19 cellular contexts compared by ENCODE assay signal in the genomic region with DNA sequence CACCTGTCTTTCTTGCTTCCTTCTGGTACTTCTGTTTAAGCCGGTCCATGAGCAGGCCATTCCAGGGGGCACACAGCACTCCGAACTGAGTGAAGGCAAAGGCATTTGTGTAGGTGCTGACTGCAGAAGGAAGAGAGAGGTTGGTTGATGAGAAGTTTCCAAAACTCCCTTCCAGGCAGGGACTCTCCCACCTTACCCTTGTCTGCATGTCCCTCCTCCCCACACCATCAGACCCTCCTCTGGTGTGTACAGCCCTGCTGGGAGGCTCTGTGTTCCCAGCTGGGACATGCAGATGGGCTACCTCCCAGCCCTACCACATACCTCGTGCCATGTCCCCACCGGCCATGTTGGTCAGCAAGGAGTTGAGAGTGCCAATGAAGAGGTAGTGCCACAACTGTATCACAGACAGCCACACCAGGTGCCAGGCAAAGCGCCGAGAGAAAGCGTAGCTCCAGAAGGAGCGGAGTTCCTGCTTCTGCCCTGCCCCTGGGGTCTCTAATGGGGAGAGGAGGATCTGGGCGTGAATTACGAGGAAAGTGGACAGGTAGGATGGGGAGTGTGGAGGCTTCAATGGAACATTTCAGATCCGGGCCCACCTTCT. TPM values are rescaled to one million over a fixed set of nuclear protein-coding genes. Genes with fewer than 3 reads are reported as not detected.
DNase-seq lines count a peak whose midpoint lies in the region; ATAC-seq, FAIRE-seq and TF ChIP-seq lines count a peak whose summit lies in the region.
"Had no signal": no experiment of that assay in that cellular context is flagged by ENCODE, and none has a peak within 500 bp of the region (broad histone marks: within the 10 kb centered on the region; RNA-seq: fewer than 3 reads in every experiment).

No MANE protein-coding gene starts in this region.

- POLR2A ChIA-PET in K562 (lab: Yijun Ruan, JAX): interaction anchor here (1.3 to 4.6 kb wide), 2 partner anchors 12 to 15 kb away, joined by 4 to 18 read pairs; no protein-coding TSS in a partner anchor

- H2AFZ ChIP-seq in K562 (ENCODE audit: low read depth, low read length): no peak overlapping the region

- TF ChIP-seq CTCF in left ventricle myocardium inferior (IDR thresholded peaks at IDR 0.05; ENCODE audit: borderline replicate concordance): no peak
- TF ChIP-seq CTCF in K562 (IDR thresholded peaks at IDR 0.05 in 2 of 3, conservative IDR thresholded peaks at IDR 0.05 in 1 of 3; ENCODE audit: insufficient read depth in 2 of 3, low read depth in 1 of 3, low read length in 3 of 3): no peak

- no peak for TF ChIP-seq POLR2A in K562 (conservative IDR thresholded peaks at IDR 0.05)

- H3K27ac ChIP-seq in left ventricle myocardium inferior (replicated peaks) (no peak overlapping the region), K562 (ENCODE audit: extremely low read depth, low read depth, low read length) (no peak overlapping the region; the same call in 2 of the 3 replicates)
- H3K27ac ChIP-seq: SJSA1 had no signal

- H3K79me2 ChIP-seq in K562 (ENCODE audit: control insufficient read depth, insufficient read depth, low read length): peaks cover 53% of the 10 kb centered on the region

- BruUV-seq in K562 (replicated peaks; lab: Mats Ljungman, UMichigan): no TSS peak

- H4K20me1 ChIP-seq in K562 (replicated peaks; ENCODE audit: control insufficient read depth, insufficient read depth, low read length): peaks cover 13% of the 10 kb centered on the region

- H3K4me1 ChIP-seq in left ventricle myocardium inferior (peaks cover 37% of the 10 kb centered on the region), K562 (replicated peaks in 1 of 2; ENCODE audit: control insufficient read depth in 2 of 2, insufficient read depth in 2 of 2, low read length in 2 of 2) (peaks cover 0 to 3% of the 10 kb centered on the region in 2 experiments; a peak in 3 of 5 replicates)
- H3K4me1 ChIP-seq: BE2C, HAP-1, SJSA1 had no signal

- FAIRE-seq in K562 (lab: Jason Lieb, UNC): no peak
- FAIRE-seq: D721Med had no signal

- TF ChIP-seq RAD21 in K562 (CRISPR knock-in tag; conservative IDR thresholded peaks at IDR 0.05 in 1 of 2, IDR thresholded peaks at IDR 0.05 in 1 of 2): no peak

- no peak overlapping the region for H3K4me2 ChIP-seq in K562 (ENCODE audit: insufficient read depth, low read length)

- 0 out of 4 replicates have a peak overlapping the region, but pooled peaks of 1 of the 2 experiments have one; percentile 14 for H3K9ac ChIP-seq in K562 (ENCODE audit: insufficient read depth in 1 of 2, low read depth in 2 of 2, low read length in 2 of 2)

- in situ Hi-C loops in K562 (cut with MboI): no loop called here

- no peak for TF ChIP-seq EP300 in K562 (IDR thresholded peaks at IDR 0.05; ENCODE audit: low read length)

- H3K27me3 ChIP-seq in left ventricle myocardium inferior (ENCODE audit: low read depth) (no peaks in the 10 kb centered on the region), K562 (ENCODE audit: control insufficient read depth in 2 of 2, insufficient read depth in 2 of 2, low read length in 2 of 2) (no peaks in the 10 kb centered on the region)
- H3K27me3 ChIP-seq: BE2C, SJSA1 had no signal

- WGBS in K562 (ENCODE audit: insufficient coverage, low coverage, missing lambda C conversion rate): 95% methylated on average over 11 of the region's 11 CpGs

- H3K9me3 ChIP-seq in left ventricle myocardium inferior (replicated peaks) (no peaks in the 10 kb centered on the region), K562 (replicated peaks; ENCODE audit: control insufficient read depth, insufficient read depth, low read depth, low read length) (no peaks in the 10 kb centered on the region)
- H3K9me3 ChIP-seq: BE2C, HAP-1, SJSA1 had no signal

- CTCF ChIA-PET in K562 (lab: Yijun Ruan, JAX; ENCODE audit: low intra/inter-chr PET ratio): no interaction called here

- DNase-seq in cardiac septum (ENCODE audit: low spot score): peak; percentile 33
- DNase-seq in left ventricle myocardium inferior: no peak
- no peak for DNase-seq in K562 (ENCODE audit: extremely low read depth in 1 of 4, low spot score in 3 of 4)
- DNase-seq in NCI-H526 (lab: John Stamatoyannopoulos, UW): no peak
- no peak for DNase-seq in activated CD8-positive, alpha-beta memory T cell treated with anti-CD3 and anti-CD28 coated beads, Interleukin-2, amount 50 U/mL, for 4 hours
- no peak for DNase-seq in NCI-H345 (lab: John Stamatoyannopoulos, UW)
- DNase-seq: BE2C; CD8-positive, alpha-beta T cell; GF-D8; NCI-H146; NCI-H2227 treated with DMSO at 0.1 percent for 48 hours; NCI-H526 treated with DMSO at 0.1 percent for 48 hours; NK-92 treated with Interleukin-12 subunit alpha and Interleukin-12 subunit beta, amount 100 ng/mL, for 24 hours had no signal

- intact Hi-C loops in cardiac septum (cut with DNase I) (no loop called here), left ventricle myocardium inferior (cut with micrococcal nuclease) (no loop called here), K562 (cut with micrococcal nuclease) (no loop called here)

- no peaks in the 10 kb centered on the region for H3K9me1 ChIP-seq in K562 (ENCODE audit: control insufficient read depth, insufficient read depth, low read length)

- H3K4me3 ChIP-seq in left ventricle myocardium inferior: no peak overlapping the region
- no peak overlapping the region for H3K4me3 ChIP-seq in K562
- H3K4me3 ChIP-seq: HAP-1, SJSA1 had no signal

- ATAC-seq in HG02884 (IDR thresholded peaks at IDR 0.05; ENCODE audit: unreplicated experiment) (peak; percentile 48), K562 (peak; percentile 18; the same call in 2 of the 3 replicates)
- ATAC-seq: CD8-positive, alpha-beta T cell had no signal

- peaks cover 82% of the 10 kb centered on the region for H3K36me3 ChIP-seq in left ventricle myocardium inferior
- H3K36me3 ChIP-seq in K562 (ENCODE audit: control insufficient read depth, insufficient read depth, low read length): peaks cover 98% of the 10 kb centered on the region
- H3K36me3 ChIP-seq: BE2C had no signal

RNA-seq across cellular contexts. Expression of a gene that starts 12.2 kb away (rescaled TPM):
- total RNA-seq in cardiac septum: 26.7 TPM
- 21.0 TPM for total RNA-seq in left ventricle myocardium inferior
- 241 and 427 TPM in 2 replicates for total RNA-seq in K562 (2011; cell fraction: chromatin; rRNA removed; ENCODE audit: low replicate concordance)
- total RNA-seq in K562 (2011; cell fraction: nucleolus; rRNA removed): 393 and 402 TPM in 2 replicates
- 340 and 369 TPM in 2 replicates for total RNA-seq in K562 (2011; cell fraction: nucleoplasm; rRNA removed)
- 98.9 and 141 TPM in 2 replicates for total RNA-seq in K562 (2014; rRNA removed)
- 120 and 132 TPM in 2 replicates for total RNA-seq in K562 (2014; rRNA removed; fragmentation: Illumina TruSeq; extraction: Trizol)
- 135 and 143 TPM in 2 replicates for total RNA-seq in K562 (2015; rRNA removed; fragmentation: Illumina TruSeq; extraction: Trizol)
- 254 and 257 TPM in 2 replicates for total RNA-seq in K562 (2021)
- 141 and 235 TPM in 2 replicates for polyA plus RNA-seq in K562 (2011; rRNA removed)
- polyA plus RNA-seq in K562 (2011; cell fraction: cytosol; rRNA removed): 358 and 452 TPM in 2 replicates
- polyA plus RNA-seq in K562 (2011; cell fraction: nucleus; rRNA removed): 327 and 364 TPM in 2 replicates
- 192 and 193 TPM in 2 replicates for polyA plus RNA-seq in K562 (2012)
- polyA plus RNA-seq in K562 (2014; fragmentation: Illumina TruSeq; extraction: Trizol): 244 and 281 TPM in 2 replicates
- polyA plus RNA-seq in K562 (2014; fragmentation: Nextera tagmentation; extraction: Ambion mirVana): 100 to 1,000 TPM in 1 of 2 experiments, 10 to 100 TPM in 1; 63.7 to 216 TPM
- polyA plus RNA-seq in K562 (2014; rRNA removed): 139 and 160 TPM in 2 replicates
- 162 and 237 TPM in 2 replicates for polyA minus RNA-seq in K562 (2011; rRNA and poly(A)+ RNA removed)
- 86.6 and 143 TPM in 2 replicates for polyA minus RNA-seq in K562 (2011; cell fraction: cytosol; rRNA and poly(A)+ RNA removed)
- polyA minus RNA-seq in K562 (2011; cell fraction: nucleus; rRNA and poly(A)+ RNA removed): 116 and 125 TPM in 2 replicates

RNA-seq across cellular contexts. Expression of a gene that starts 24.3 kb away (rescaled TPM):
- total RNA-seq in cardiac septum (not detected), left ventricle myocardium inferior (not detected), K562 (2014; rRNA removed) (18.5 and 33.0 TPM in 2 replicates), K562 (2014; rRNA removed; fragmentation: Illumina TruSeq; extraction: Trizol) (23.6 and 29.8 TPM in 2 replicates), K562 (2015; rRNA removed; fragmentation: Illumina TruSeq; extraction: Trizol) (44.8 and 50.1 TPM in 2 replicates), K562 (2021) (16.4 and 30.5 TPM in 2 replicates)
- 1.2 and 1.9 TPM in 2 replicates for total RNA-seq in K562 (2011; cell fraction: chromatin; rRNA removed; ENCODE audit: low replicate concordance)
- 0.50 and 0.92 TPM in 2 replicates for total RNA-seq in K562 (2011; cell fraction: nucleolus; rRNA removed)
- 1.4 and 1.8 TPM in 2 replicates for total RNA-seq in K562 (2011; cell fraction: nucleoplasm; rRNA removed)
- polyA plus RNA-seq in K562 (2011; rRNA removed) (1.8 and 7.2 TPM in 2 replicates), K562 (2014; fragmentation: Illumina TruSeq; extraction: Trizol) (23.3 and 24.4 TPM in 2 replicates), K562 (2014; fragmentation: Nextera tagmentation; extraction: Ambion mirVana) (10 to 100 TPM; 42.9 to 78.0 TPM), K562 (2014; rRNA removed) (26.6 and 31.8 TPM in 2 replicates)
- polyA plus RNA-seq in K562 (2011; cell fraction: cytosol; rRNA removed): 2.2 and 5.4 TPM in 2 replicates
- 1.0 and 2.0 TPM in 2 replicates for polyA plus RNA-seq in K562 (2011; cell fraction: nucleus; rRNA removed)
- 39.0 and 49.3 TPM in 2 replicates for polyA plus RNA-seq in K562 (2012)
- polyA minus RNA-seq in K562 (2011; rRNA and poly(A)+ RNA removed): 0.21 and 1.1 TPM in 2 replicates
- not detected in 2 replicates for polyA minus RNA-seq in K562 (2011; cell fraction: cytosol; rRNA and poly(A)+ RNA removed)
- 0.56 TPM in 1 of 2 replicates, not detected in the other for polyA minus RNA-seq in K562 (2011; cell fraction: nucleus; rRNA and poly(A)+ RNA removed)
- total RNA-seq: HT1080, SJSA1 had no signal
- polyA plus RNA-seq: AG04450 had no signal

RNA-seq across cellular contexts. Expression of a gene that starts 33.8 kb away (rescaled TPM):
- not detected for total RNA-seq in cardiac septum
- not detected for total RNA-seq in left ventricle myocardium inferior
- total RNA-seq in K562 (2011; cell fraction: chromatin; rRNA removed; ENCODE audit: low replicate concordance): not detected in 2 replicates
- not detected in 2 replicates for total RNA-seq in K562 (2011; cell fraction: nucleolus; rRNA removed)
- total RNA-seq in K562 (2011; cell fraction: nucleoplasm; rRNA removed): not detected in 2 replicates
- not detected in 2 replicates for total RNA-seq in K562 (2014; rRNA removed)
- not detected in 2 replicates for total RNA-seq in K562 (2014; rRNA removed; fragmentation: Illumina TruSeq; extraction: Trizol)
- total RNA-seq in K562 (2015; rRNA removed; fragmentation: Illumina TruSeq; extraction: Trizol): 0.18 TPM in 1 of 2 replicates, not detected in the other
- total RNA-seq in K562 (2021): not detected in 2 replicates
- not detected in 2 replicates for polyA plus RNA-seq in K562 (2011; rRNA removed)
- polyA plus RNA-seq in K562 (2011; cell fraction: cytosol; rRNA removed): 0.07 TPM in 1 of 2 replicates, not detected in the other
- polyA plus RNA-seq in K562 (2011; cell fraction: nucleus; rRNA removed): not detected in 2 replicates
- polyA plus RNA-seq in K562 (2012): not detected in 2 replicates
- not detected in 2 replicates for polyA plus RNA-seq in K562 (2014; fragmentation: Illumina TruSeq; extraction: Trizol)
- under 1 TPM; 0.38 to 0.55 TPM for polyA plus RNA-seq in K562 (2014; fragmentation: Nextera tagmentation; extraction: Ambion mirVana)
- polyA plus RNA-seq in K562 (2014; rRNA removed): not detected in 2 replicates
- not detected in 2 replicates for polyA minus RNA-seq in K562 (2011; rRNA and poly(A)+ RNA removed)
- polyA minus RNA-seq in K562 (2011; cell fraction: cytosol; rRNA and poly(A)+ RNA removed): not detected in 2 replicates
- polyA minus RNA-seq in K562 (2011; cell fraction: nucleus; rRNA and poly(A)+ RNA removed): not detected in 2 replicates
- total RNA-seq: CD8-positive, alpha-beta T cell; HT1080; SJSA1 had no signal
- polyA plus RNA-seq: AG04450 had no signal

RNA-seq across cellular contexts. Expression of a gene that starts 45.6 kb away (rescaled TPM):
- total RNA-seq in cardiac septum: 0.73 TPM
- total RNA-seq in left ventricle myocardium inferior: 1.3 TPM
- not detected in 2 replicates for total RNA-seq in K562 (2011; cell fraction: chromatin; rRNA removed; ENCODE audit: low replicate concordance)
- 0.50 and 0.53 TPM in 2 replicates for total RNA-seq in K562 (2011; cell fraction: nucleolus; rRNA removed)
- total RNA-seq in K562 (2011; cell fraction: nucleoplasm; rRNA removed): 0.46 and 1.2 TPM in 2 replicates
- total RNA-seq in K562 (2014; rRNA removed): 0.29 TPM in 1 of 2 replicates, not detected in the other
- total RNA-seq in K562 (2014; rRNA removed; fragmentation: Illumina TruSeq; extraction: Trizol): not detected in 2 replicates
- 0.07 TPM in 1 of 2 replicates, not detected in the other for total RNA-seq in K562 (2015; rRNA removed; fragmentation: Illumina TruSeq; extraction: Trizol)
- total RNA-seq in K562 (2021): 1.8 and 1.9 TPM in 2 replicates
- 0.06 and 0.30 TPM in 2 replicates for polyA plus RNA-seq in K562 (2011; rRNA removed)
- polyA plus RNA-seq in K562 (2011; cell fraction: cytosol; rRNA removed): 0.07 and 0.21 TPM in 2 replicates
- polyA plus RNA-seq in K562 (2011; cell fraction: nucleus; rRNA removed): 0.25 and 0.47 TPM in 2 replicates
- polyA plus RNA-seq in K562 (2012): 1.5 and 5.3 TPM in 2 replicates
- polyA plus RNA-seq in K562 (2014; fragmentation: Illumina TruSeq; extraction: Trizol): 0.34 and 1.1 TPM in 2 replicates
- not detected for polyA plus RNA-seq in K562 (2014; fragmentation: Nextera tagmentation; extraction: Ambion mirVana)
- polyA plus RNA-seq in K562 (2014; rRNA removed): 0.69 and 0.82 TPM in 2 replicates
- polyA minus RNA-seq in K562 (2011; rRNA and poly(A)+ RNA removed): not detected in 2 replicates
- polyA minus RNA-seq in K562 (2011; cell fraction: cytosol; rRNA and poly(A)+ RNA removed): not detected in 2 replicates
- polyA minus RNA-seq in K562 (2011; cell fraction: nucleus; rRNA and poly(A)+ RNA removed): 0.54 TPM in 1 of 2 replicates, not detected in the other
- total RNA-seq: SJSA1 had no signal
